In genomic region chr16:88472042-88472441, GRCh38 we compare ENCODE assay signal across 19 cellular contexts. TPM values are rescaled to one million over a fixed set of nuclear protein-coding genes. Genes with fewer than 3 reads are reported as not detected.
DNase-seq lines count a peak whose midpoint lies in the region; ATAC-seq, FAIRE-seq and TF ChIP-seq lines count a peak whose summit lies in the region.
"Had no signal": no experiment of that assay in that cellular context is flagged by ENCODE, and none has a peak within 500 bp of the region (broad histone marks: within the 10 kb centered on the region; RNA-seq: fewer than 3 reads in every experiment).

No MANE protein-coding gene starts in this region.

- peak overlapping the region; percentile 28 for H3K27ac ChIP-seq in KOPT-K1 (ENCODE audit: low read depth, low read length, poor library complexity, severe bottlenecking)
- peak overlapping the region; percentile 49 to 93 (median 83) for H3K27ac ChIP-seq in stomach
- H3K27ac ChIP-seq: 22Rv1 had no signal

- H3K4me3 ChIP-seq in stomach = no peak overlapping the region
- H3K4me3 ChIP-seq: HAP-1 had no signal

- no peaks in the 10 kb centered on the region for H3K9me3 ChIP-seq in KOPT-K1 (ENCODE audit: insufficient read depth, low read length, poor library complexity, severe bottlenecking)
- H3K9me3 ChIP-seq in stomach = no peaks in the 10 kb centered on the region
- H3K9me3 ChIP-seq: HAP-1 had no signal

- H3K36me3 Mint-ChIP-seq in activated naive CD4-positive, alpha-beta T cell treated with anti-CD3 and anti-CD28 coated beads, Interleukin-2, amount 50 U/mL, for 72 hours = no peaks in the 10 kb centered on the region

- H3K27ac Mint-ChIP-seq in activated naive CD4-positive, alpha-beta T cell treated with anti-CD3 and anti-CD28 coated beads, Interleukin-2, amount 50 U/mL, for 72 hours = no peak overlapping the region
- H3K27ac Mint-ChIP-seq: B cell had no signal

- TF ChIP-seq POLR2A in stomach (IDR thresholded peaks at IDR 0.05) = no peak

- WGBS in stomach, 5 donors = 27 to 50% (median 44%) methylated on average over 9 to 11 of the region's 11 CpGs

- H3K9me3 Mint-ChIP-seq in activated naive CD4-positive, alpha-beta T cell treated with anti-CD3 and anti-CD28 coated beads, Interleukin-2, amount 50 U/mL, for 72 hours = no peaks in the 10 kb centered on the region

- H3K27me3 ChIP-seq in stomach = peaks cover 0 to 21% (median 0%) of the 10 kb centered on the region in 3 donors

- ATAC-seq in left colon = peak; percentile 21
- no peak for ATAC-seq in activated naive CD4-positive, alpha-beta T cell treated with anti-CD3 and anti-CD28 coated beads, Interleukin-2, amount 50 U/mL, for 72 hours
- no peak for ATAC-seq in HG03139 (IDR thresholded peaks at IDR 0.05; ENCODE audit: unreplicated experiment)

- H3K4me1 ChIP-seq in stomach = peaks cover 75 to 94% (median 90%) of the 10 kb centered on the region in 4 donors
- H3K4me1 ChIP-seq: HAP-1 had no signal

- peak; percentile 16 for DNase-seq in DMS53 (lab: John Stamatoyannopoulos, UW)
- DNase-seq in DMS53 treated with DMSO at 0.1 percent for 48 hours (lab: John Stamatoyannopoulos, UW; ENCODE audit: unreplicated experiment) = no peak
- no peak for DNase-seq in left colon
- DNase-seq in stomach = no peak
- no peak for DNase-seq in activated naive CD4-positive, alpha-beta T cell treated with anti-CD3 and anti-CD28 coated beads, Interleukin-2, amount 50 U/mL, for 72 hours (ENCODE audit: low spot score in 2 of 2)
- no peak for DNase-seq in D721Med (ENCODE audit: insufficient read length, low spot score)
- DNase-seq: DMS153, KG1, NCI-H1048, NCI-H1436 treated with DMSO at 0.1 percent for 48 hours, NCI-H2081, NCI-H774, RPMI8226, SIG-M5 had no signal

- no peak for TF ChIP-seq EP300 in stomach (IDR thresholded peaks at IDR 0.05)

- no peak for FAIRE-seq in D721Med (lab: Jason Lieb, UNC)

- intact Hi-C loops in left colon (cut with DNase I, micrococcal nuclease) (no loop called here), stomach (cut with DNase I; ENCODE audit: low total_unique reads) (no loop called here)

- H3K36me3 ChIP-seq in KOPT-K1 (ENCODE audit: insufficient read depth, low read length) = no peaks in the 10 kb centered on the region
- no peaks in the 10 kb centered on the region for H3K36me3 ChIP-seq in stomach
- H3K36me3 ChIP-seq: HAP-1 had no signal

- TF ChIP-seq CTCF in stomach (IDR thresholded peaks at IDR 0.05) (no peak), D721Med (IDR thresholded peaks at IDR 0.05; ENCODE audit: insufficient read depth, missing control alignments) (no peak)

RNA-seq across cellular contexts. Expression of gene ZFPM1, which starts 19.0 kb away (rescaled TPM):
- total RNA-seq in left colon = 10 to 100 TPM in 1 of 2 donors, 1 to 10 TPM in 1; 8.0 to 11.3 TPM
- total RNA-seq in stomach = 10 to 100 TPM in 4 of 5 donors, 1 to 10 TPM in 1; 3.9 to 85.7 (median 20.5) TPM
- polyA plus RNA-seq in stomach = 10 to 100 TPM in 1 of 3 donors, 1 to 10 TPM in 2; 4.1 to 10.6 (median 4.2) TPM
- total RNA-seq in activated naive CD4-positive, alpha-beta T cell treated with anti-CD3 and anti-CD28 coated beads, Interleukin-2, amount 50 U/mL, for 72 hours = 10 to 100 TPM; 15.5 to 25.1 TPM
